Comparison of ENCODE assay signal across 8 cellular contexts in genomic region chr19:17303167-17303939, GRCh38. TPM values are rescaled to one million over a fixed set of nuclear protein-coding genes. Genes with fewer than 3 reads are reported as not detected.
DNase-seq lines count a peak whose midpoint lies in the region; ATAC-seq and TF ChIP-seq lines count a peak whose summit lies in the region.

TSS of gene ABHD8 (minus strand) at chr19:17303425. CDS start at chr19:17301616, 1,809 bp downstream.

- H3K4me1 Mint-ChIP-seq in activated T-helper 2 cell treated with anti-CD3 and anti-CD28 coated beads, Interferon-gamma antibody, Interleukin-2, Interleukin-4, amounts not matched to agents 10 μg/mL and 5 μg/mL and 100 μg/mL, durations not matched to agents 14 hours and 24 hours and 36 hours (ENCODE audit: low read depth): peaks cover 27% of the 10 kb centered on the region
- H3K4me1 Mint-ChIP-seq in natural killer cell: peaks cover 15 to 31% of the 10 kb centered on the region in 2 donors
- peaks cover 30 to 38% of the 10 kb centered on the region in 2 donors for H3K4me1 Mint-ChIP-seq in stimulated activated naive B cell treated with anti-CD40 and anti-IgM and Interleukin-4, amounts not matched to agents 10 μg/mL and 1 μg/mL and 100 μg/mL, for 72 hours

- ATAC-seq in GM21723 (IDR thresholded peaks at IDR 0.05; ENCODE audit: unreplicated experiment): peak; percentile 58
- peak; percentile 79 to 88 (median 81) for ATAC-seq in natural killer cell
- peak; percentile 71 to 75 for ATAC-seq in stimulated activated naive B cell treated with anti-CD40 and anti-IgM and Interleukin-4, amounts not matched to agents 10 μg/mL and 1 μg/mL and 100 μg/mL, for 72 hours (replicated peaks)

- H3K27me3 Mint-ChIP-seq in activated T-helper 2 cell treated with anti-CD3 and anti-CD28 coated beads, Interferon-gamma antibody, Interleukin-2, Interleukin-4, amounts not matched to agents 10 μg/mL and 5 μg/mL and 100 μg/mL, durations not matched to agents 14 hours and 24 hours and 36 hours (ENCODE audit: low read depth): no peaks in the 10 kb centered on the region
- H3K27me3 Mint-ChIP-seq in natural killer cell (ENCODE audit: low read depth in 2 of 2): no peaks in the 10 kb centered on the region
- H3K27me3 Mint-ChIP-seq in stimulated activated naive B cell treated with anti-CD40 and anti-IgM and Interleukin-4, amounts not matched to agents 10 μg/mL and 1 μg/mL and 100 μg/mL, for 72 hours: no peaks in the 10 kb centered on the region

- intact Hi-C loops in activated T-helper 2 cell treated with anti-CD3 and anti-CD28 coated beads, Interferon-gamma antibody, Interleukin-2, Interleukin-4, amounts not matched to agents 10 μg/mL and 5 μg/mL and 100 μg/mL, durations not matched to agents 14 hours and 24 hours and 36 hours (cut with micrococcal nuclease): no loop called here
- intact Hi-C loops in natural killer cell (cut with micrococcal nuclease): no loop called here

- H3K36me3 Mint-ChIP-seq in activated T-helper 2 cell treated with anti-CD3 and anti-CD28 coated beads, Interferon-gamma antibody, Interleukin-2, Interleukin-4, amounts not matched to agents 10 μg/mL and 5 μg/mL and 100 μg/mL, durations not matched to agents 14 hours and 24 hours and 36 hours (ENCODE audit: low read depth): peaks cover 9% of the 10 kb centered on the region
- H3K36me3 Mint-ChIP-seq in natural killer cell: no peaks in the 10 kb centered on the region
- H3K36me3 Mint-ChIP-seq in stimulated activated naive B cell treated with anti-CD40 and anti-IgM and Interleukin-4, amounts not matched to agents 10 μg/mL and 1 μg/mL and 100 μg/mL, for 72 hours: peaks cover 0 to 3% of the 10 kb centered on the region in 2 donors

- DNase-seq in DMS79 treated with DMSO at 0.1 percent for 48 hours (lab: John Stamatoyannopoulos, UW) (peak; percentile 90), Kasumi-1 (lab: John Stamatoyannopoulos, UW) (peak; percentile 90 to 91), RPMI7951 (ENCODE audit: low read depth) (peak; percentile 91), fibroblast of peridontal ligament (ENCODE audit: extremely low read depth) (peak; percentile 93), natural killer cell (peak; percentile 95)
- peak; percentile 92 for DNase-seq in activated T-helper 2 cell treated with anti-CD3 and anti-CD28 coated beads, Interferon-gamma antibody, Interleukin-2, Interleukin-4, amounts not matched to agents 10 μg/mL and 5 μg/mL and 100 μg/mL, durations not matched to agents 14 hours and 24 hours and 36 hours (ENCODE audit: low spot score)
- peak; percentile 93 for DNase-seq in stimulated activated naive B cell treated with anti-CD40 and anti-IgM and Interleukin-4, amounts not matched to agents 10 μg/mL and 1 μg/mL and 100 μg/mL, for 72 hours

- H3K4me3 Mint-ChIP-seq in activated T-helper 2 cell treated with anti-CD3 and anti-CD28 coated beads, Interferon-gamma antibody, Interleukin-2, Interleukin-4, amounts not matched to agents 10 μg/mL and 5 μg/mL and 100 μg/mL, durations not matched to agents 14 hours and 24 hours and 36 hours (ENCODE audit: low read depth): peak within 1 kb of the TSS; percentile 68
- H3K4me3 Mint-ChIP-seq in natural killer cell: peak within 1 kb of the TSS; percentile 78
- peak within 1 kb of the TSS; percentile 72 to 81 for H3K4me3 Mint-ChIP-seq in stimulated activated naive B cell treated with anti-CD40 and anti-IgM and Interleukin-4, amounts not matched to agents 10 μg/mL and 1 μg/mL and 100 μg/mL, for 72 hours

- peak; percentile 55 for TF ChIP-seq CTCF in natural killer cell (IDR thresholded peaks at IDR 0.05)

- no peaks in the 10 kb centered on the region for H3K9me3 Mint-ChIP-seq in activated T-helper 2 cell treated with anti-CD3 and anti-CD28 coated beads, Interferon-gamma antibody, Interleukin-2, Interleukin-4, amounts not matched to agents 10 μg/mL and 5 μg/mL and 100 μg/mL, durations not matched to agents 14 hours and 24 hours and 36 hours
- H3K9me3 Mint-ChIP-seq in natural killer cell: no peaks in the 10 kb centered on the region
- H3K9me3 Mint-ChIP-seq in stimulated activated naive B cell treated with anti-CD40 and anti-IgM and Interleukin-4, amounts not matched to agents 10 μg/mL and 1 μg/mL and 100 μg/mL, for 72 hours: no peaks in the 10 kb centered on the region

- peak within 1 kb of the TSS; percentile 49 for H3K27ac Mint-ChIP-seq in activated T-helper 2 cell treated with anti-CD3 and anti-CD28 coated beads, Interferon-gamma antibody, Interleukin-2, Interleukin-4, amounts not matched to agents 10 μg/mL and 5 μg/mL and 100 μg/mL, durations not matched to agents 14 hours and 24 hours and 36 hours
- peak within 1 kb of the TSS; percentile 81 to 89 for H3K27ac Mint-ChIP-seq in natural killer cell
- peak within 1 kb of the TSS; percentile 68 for H3K27ac Mint-ChIP-seq in stimulated activated naive B cell treated with anti-CD40 and anti-IgM and Interleukin-4, amounts not matched to agents 10 μg/mL and 1 μg/mL and 100 μg/mL, for 72 hours

RNA-seq across cellular contexts. Expression of gene ABHD8, which starts in this region (rescaled TPM):
- 16.5 and 17.9 TPM in 2 replicates for total RNA-seq in RPMI7951 (2014; rRNA removed; shearing (Covaris generic))
- total RNA-seq in activated T-helper 2 cell treated with anti-CD3 and anti-CD28 coated beads, Interferon-gamma antibody, Interleukin-2, Interleukin-4, amounts not matched to agents 10 μg/mL and 5 μg/mL and 100 μg/mL, durations not matched to agents 14 hours and 24 hours and 36 hours: 9.9 and 10.9 TPM in 2 replicates
- 1 to 10 TPM; 7.5 to 10.0 (median 9.7) TPM for total RNA-seq in natural killer cell

Comparison
In these comparisons a context has a peak if more than half of its experiments do, and no peak if none do; other contexts are left out.
1. Peak in every context shown above with its lines: DNase-seq and ATAC-seq.